In the genomic region with DNA sequence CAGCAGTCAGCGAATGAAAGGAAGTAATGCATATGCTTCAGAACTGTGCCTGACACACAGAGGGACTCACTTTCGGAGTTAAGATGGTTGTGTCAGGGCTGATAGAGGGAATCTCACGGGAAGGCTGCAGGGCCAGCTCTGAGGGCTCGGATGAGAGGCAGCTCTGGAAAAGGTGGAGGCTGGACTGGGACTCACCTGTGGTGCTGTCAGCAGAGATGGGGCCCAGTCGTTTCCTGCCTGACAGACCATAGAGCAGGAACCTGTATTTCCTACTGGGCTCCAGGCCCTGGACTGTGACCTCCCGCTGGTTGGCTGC, we compare ENCODE assay signal across 18 cellular contexts. TPM values are rescaled to one million over a fixed set of nuclear protein-coding genes. Genes with fewer than 3 reads are reported as not detected.
DNase-seq lines count a peak whose midpoint lies in the region; ATAC-seq and TF ChIP-seq lines count a peak whose summit lies in the region.
"Had no signal": no experiment of that assay in that cellular context is flagged by ENCODE, and none has a peak within 500 bp of the region (broad histone marks: within the 10 kb centered on the region; RNA-seq: fewer than 3 reads in every experiment).

No MANE protein-coding gene starts in this region.

- H3K36me3 Mint-ChIP-seq in activated T-cell treated with anti-CD3 and anti-CD28 coated beads, Interleukin-2, amount 50 U/mL, for 24 hours (ENCODE audit: low read depth) = no peaks in the 10 kb centered on the region
- H3K36me3 Mint-ChIP-seq: CD4-positive, alpha-beta memory T cell had no signal

- H3K36me3 ChIP-seq in left ventricle myocardium inferior (peaks cover 9% of the 10 kb centered on the region), esophagus muscularis mucosa (peaks cover 0 to 48% (median 8%) of the 10 kb centered on the region in 4 donors), ovary (no peaks in the 10 kb centered on the region), vagina (peaks cover 0 to 3% of the 10 kb centered on the region in 2 donors)

- H3K4me3 ChIP-seq in left ventricle myocardium inferior (no peak overlapping the region), esophagus muscularis mucosa (no peak overlapping the region), ovary (no peak overlapping the region), vagina (no peak overlapping the region)

- peaks cover 6% of the 10 kb centered on the region for H3K4me1 Mint-ChIP-seq in activated T-cell treated with anti-CD3 and anti-CD28 coated beads, Interleukin-2, amount 50 U/mL, for 24 hours (ENCODE audit: low read depth)
- H3K4me1 Mint-ChIP-seq: activated naive CD8-positive, alpha-beta T cell treated with anti-CD3 and anti-CD28 coated beads, Interleukin-2, amount 50 U/mL, for 24 hours had no signal

- ATAC-seq in Right ventricle myocardium superior (ENCODE audit: poor library complexity) (no peak), HG03196 (IDR thresholded peaks at IDR 0.05; ENCODE audit: unreplicated experiment) (no peak), HG03439 (IDR thresholded peaks at IDR 0.05; ENCODE audit: unreplicated experiment) (no peak)

- 87% methylated on average over 3 of the region's 6 CpGs for WGBS in esophagus muscularis mucosa
- 79 to 85% (median 81%) methylated on average over 6 of the region's 6 CpGs for WGBS in ovary, 3 donors

- TF ChIP-seq POLR2A in esophagus muscularis mucosa (IDR thresholded peaks at IDR 0.05; ENCODE audit: low read depth) = no peak
- no peak for TF ChIP-seq POLR2A in ovary (IDR thresholded peaks at IDR 0.05)
- TF ChIP-seq POLR2A in vagina (IDR thresholded peaks at IDR 0.05) = no peak

- H3K9me3 ChIP-seq in left ventricle myocardium inferior (replicated peaks) (no peaks in the 10 kb centered on the region), esophagus muscularis mucosa (no peaks in the 10 kb centered on the region), ovary (no peaks in the 10 kb centered on the region), vagina (no peaks in the 10 kb centered on the region)

- no peak overlapping the region for H3K27ac Mint-ChIP-seq in activated T-cell treated with anti-CD3 and anti-CD28 coated beads, Interleukin-2, amount 50 U/mL, for 24 hours
- H3K27ac Mint-ChIP-seq: activated B cell treated with CpG ODN at 0.5 μM for 24 hours; activated naive CD8-positive, alpha-beta T cell treated with anti-CD3 and anti-CD28 coated beads, Interleukin-2, amount 50 U/mL, for 24 hours; T-helper 17 cell had no signal

- H3K4me1 ChIP-seq in left ventricle myocardium inferior (peaks cover 29% of the 10 kb centered on the region), esophagus muscularis mucosa (peaks cover 28 to 37% (median 32%) of the 10 kb centered on the region in 4 donors), ovary (ENCODE audit: insufficient read depth) (peaks cover 10% of the 10 kb centered on the region), vagina (peaks cover 28% of the 10 kb centered on the region)
- H3K4me1 ChIP-seq: foreskin keratinocyte, parathyroid adenoma had no signal

- DNase-seq in left ventricle myocardium inferior (no peak), Right ventricle myocardium superior (no peak), esophagus muscularis mucosa (ENCODE audit: extremely low spot score) (no peak), ovary (peak in 1 of 5 donors; percentile 40), vagina (ENCODE audit: extremely low spot score in 2 of 2) (no peak)
- DNase-seq in activated T-cell treated with anti-CD3 and anti-CD28 coated beads, Interleukin-2, amount 50 U/mL, for 24 hours = no peak
- DNase-seq: foreskin keratinocyte, NCI-H1694 had no signal

- intact Hi-C loops in left ventricle myocardium inferior (cut with micrococcal nuclease) = no loop called here
- intact Hi-C loops in Right ventricle myocardium superior (cut with DNase I) = no loop called here
- intact Hi-C loops in esophagus muscularis mucosa (cut with DNase I) = no loop called here
- intact Hi-C loops in ovary (cut with DNase I) = loop anchor here in 1 of 4 donors (2.0 kb wide), 1 partner anchor 65 kb away; no protein-coding TSS in a partner anchor
- intact Hi-C loops in vagina (cut with DNase I) = loop anchor here (2.0 kb wide), 2 partner anchors 35 to 61 kb away; partner anchors contain the start of gene TNXB

- TF ChIP-seq EP300 in esophagus muscularis mucosa (IDR thresholded peaks at IDR 0.05) = no peak
- no peak for TF ChIP-seq EP300 in ovary (IDR thresholded peaks at IDR 0.05)

- H3K27me3 ChIP-seq in left ventricle myocardium inferior (ENCODE audit: low read depth) (no peaks in the 10 kb centered on the region), esophagus muscularis mucosa (no peaks in the 10 kb centered on the region), ovary (no peaks in the 10 kb centered on the region), vagina (no peaks in the 10 kb centered on the region)

- no peak overlapping the region for H3K4me3 Mint-ChIP-seq in activated T-cell treated with anti-CD3 and anti-CD28 coated beads, Interleukin-2, amount 50 U/mL, for 24 hours
- H3K4me3 Mint-ChIP-seq: activated B cell treated with CpG ODN at 0.5 μM for 24 hours; activated naive CD8-positive, alpha-beta T cell treated with anti-CD3 and anti-CD28 coated beads, Interleukin-2, amount 50 U/mL, for 24 hours; HFFc6 had no signal

- H3K27ac ChIP-seq in left ventricle myocardium inferior (replicated peaks) (peak overlapping the region; percentile 82), esophagus muscularis mucosa (replicated peaks in 1 of 4) (peak overlapping the region; percentile 74 to 87 (median 80)), ovary (peak overlapping the region; percentile 73 to 83), vagina (peak overlapping the region; percentile 88)
- H3K27ac ChIP-seq: foreskin keratinocyte, parathyroid adenoma had no signal

- no peaks in the 10 kb centered on the region for H3K9me3 Mint-ChIP-seq in activated T-cell treated with anti-CD3 and anti-CD28 coated beads, Interleukin-2, amount 50 U/mL, for 24 hours
- H3K9me3 Mint-ChIP-seq: activated B cell treated with CpG ODN at 0.5 μM for 24 hours; activated naive CD8-positive, alpha-beta T cell treated with anti-CD3 and anti-CD28 coated beads, Interleukin-2, amount 50 U/mL, for 24 hours; CD4-positive, alpha-beta memory T cell; HFFc6 had no signal

- TF ChIP-seq CTCF in left ventricle myocardium inferior (IDR thresholded peaks at IDR 0.05; ENCODE audit: borderline replicate concordance) = no peak
- no peak for TF ChIP-seq CTCF in esophagus muscularis mucosa (IDR thresholded peaks at IDR 0.05)
- TF ChIP-seq CTCF in ovary (IDR thresholded peaks at IDR 0.05) = no peak
- no peak for TF ChIP-seq CTCF in vagina (IDR thresholded peaks at IDR 0.05)

- no peaks in the 10 kb centered on the region for H3K27me3 Mint-ChIP-seq in activated T-cell treated with anti-CD3 and anti-CD28 coated beads, Interleukin-2, amount 50 U/mL, for 24 hours
- H3K27me3 Mint-ChIP-seq: activated naive CD8-positive, alpha-beta T cell treated with anti-CD3 and anti-CD28 coated beads, Interleukin-2, amount 50 U/mL, for 24 hours had no signal

RNA-seq across cellular contexts. Expression of gene CYP21A2, which starts 9.3 kb away (rescaled TPM):
- total RNA-seq in left ventricle myocardium inferior (0.41 TPM), Right ventricle myocardium superior (not detected), esophagus muscularis mucosa (1 to 10 TPM in 3 of 4 donors, under 1 TPM in 1; 0.33 to 3.7 (median 1.9) TPM), ovary (10 to 100 TPM in 1 of 7 donors, 1 to 10 TPM in 6; 2.4 to 21.7 (median 8.8) TPM), vagina (9.3 TPM)
- 1 to 10 TPM; 1.9 to 4.8 TPM for polyA plus RNA-seq in ovary
- total RNA-seq: activated B cell treated with CpG ODN at 0.5 μM for 24 hours, foreskin keratinocyte, M059J, urinary bladder had no signal
- polyA plus RNA-seq: CD4-positive, alpha-beta memory T cell had no signal

RNA-seq across cellular contexts. Expression of gene C4B, which starts 32.9 kb away (rescaled TPM):
- total RNA-seq in left ventricle myocardium inferior (72.9 TPM), Right ventricle myocardium superior (58.3 TPM), esophagus muscularis mucosa (100 to 1,000 TPM in 1 of 4 donors, 10 to 100 TPM in 3; 45.3 to 203 (median 75.8) TPM), ovary (1,000 to 10,000 TPM in 1 of 7 donors, 100 to 1,000 TPM in 6; 163 to 1,673 (median 271) TPM), vagina (23.1 TPM)
- polyA plus RNA-seq in ovary = 100 to 1,000 TPM in 1 of 2 donors, 10 to 100 TPM in 1; 97.4 to 326 TPM
